In the genomic region with DNA sequence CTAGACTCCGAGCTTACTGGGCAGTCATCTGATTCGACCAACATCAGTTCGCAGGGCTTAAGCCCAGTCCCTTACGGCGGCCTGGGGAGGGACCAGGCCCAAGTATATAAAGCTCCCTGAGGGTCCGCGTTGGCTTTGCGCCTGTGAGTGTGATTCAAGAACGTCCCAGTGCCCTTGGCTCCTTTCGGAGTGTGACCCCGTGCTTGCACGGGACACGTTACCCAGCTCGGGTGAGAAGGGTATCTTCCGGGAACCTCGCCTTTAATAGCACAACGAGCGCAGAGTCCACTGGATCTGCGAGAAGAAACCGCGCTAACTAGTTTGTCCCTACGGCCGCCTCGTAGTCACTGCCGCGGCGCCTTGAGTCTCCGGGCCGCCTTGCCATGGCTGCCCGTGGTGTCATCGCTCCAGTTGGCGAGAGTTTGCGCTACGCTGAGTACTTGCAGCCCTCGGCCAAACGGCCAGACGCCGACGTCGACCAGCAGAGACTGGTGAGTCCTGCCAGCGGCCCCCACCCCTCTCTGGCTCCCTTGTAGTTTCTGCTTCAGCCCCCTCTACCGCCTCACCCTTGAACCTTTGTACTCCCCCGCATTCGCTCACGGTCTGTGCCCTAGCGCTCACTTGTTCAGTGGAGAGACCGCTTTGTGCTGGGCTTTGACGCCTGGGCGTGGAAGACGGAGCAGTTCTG, we compare ENCODE assay signal across 8 cellular contexts. TPM values are rescaled to one million over a fixed set of nuclear protein-coding genes. Genes with fewer than 3 reads are reported as not detected.
A peak's percentile ranks its signal among the peaks of the same experiment; 100 is the strongest.
DNase-seq lines count a peak whose midpoint lies in the region; ATAC-seq, FAIRE-seq and TF ChIP-seq lines count a peak whose summit lies in the region.

TSS of gene DNAJC15 (plus strand) at position 343 of the 688 bp plus-strand sequence. CDS start at position 384, 41 bp downstream.

- no peak for TF ChIP-seq CTCF in Panc1 (IDR thresholded peaks at IDR 0.05)

- H3K27me3 ChIP-seq in Panc1 (ENCODE audit: control insufficient read depth, insufficient read depth, low read length), result no peaks in the 10 kb centered on the region
- H3K27me3 ChIP-seq in neuronal stem cell (ENCODE audit: control insufficient read depth in 3 of 3, insufficient read depth in 3 of 3, low read depth in 1 of 3, low read length in 3 of 3), result no peaks in the 10 kb centered on the region

- TF ChIP-seq POLR2A in GM18951 (IDR thresholded peaks at IDR 0.05; ENCODE audit: extremely low read depth, insufficient read depth, insufficient read length), result peak; percentile 90

- no peak within 1 kb of the TSS for H2BK15ac ChIP-seq in neuronal stem cell (ENCODE audit: low read length)

- H3K4ac ChIP-seq in neuronal stem cell (ENCODE audit: low read length), result no peak within 1 kb of the TSS

- H3K18ac ChIP-seq in neuronal stem cell (ENCODE audit: low read length), result peak within 1 kb of the TSS; percentile 83

- H2BK120ac ChIP-seq in neuronal stem cell (ENCODE audit: low read depth, low read length), result peak within 1 kb of the TSS; percentile 67

- in situ Hi-C loops in GM18951 (cut with MboI; ENCODE audit: low sequenced_read_pairs, unreplicated experiment) (no loop called here), Panc1 (cut with HindIII; ENCODE audit: low pct_unique_long_range_greater_than_20kb, low sequenced_read_pairs) (no loop called here)

- intact Hi-C loops in Panc1 (cut with micrococcal nuclease; ENCODE audit: unreplicated experiment), result no loop called here

- H2AFZ ChIP-seq in neuronal stem cell (ENCODE audit: low read length), result peak within 1 kb of the TSS; percentile 5

- peak within 1 kb of the TSS; percentile 49 for H2BK12ac ChIP-seq in neuronal stem cell (ENCODE audit: low read length)

- no CpG with 5 or more reads among the region's 50 CpGs for WGBS in neuronal stem cell (ENCODE audit: extremely low coverage in 2 of 2, insufficient read length in 2 of 2, insufficient replicate concordance in 1 of 2), 2 donors

- peak within 1 kb of the TSS; percentile 66 for H2AK5ac ChIP-seq in neuronal stem cell (ENCODE audit: low read depth, low read length)

- no peak within 1 kb of the TSS for H2BK5ac ChIP-seq in neuronal stem cell (ENCODE audit: low read length)

- H3K27ac ChIP-seq in Panc1 (ENCODE audit: low read length) (peak within 1 kb of the TSS; percentile 96), neuronal stem cell (replicated peaks; ENCODE audit: low read length) (no peak within 1 kb of the TSS)

- ATAC-seq in HG03175 (IDR thresholded peaks at IDR 0.05; ENCODE audit: unreplicated experiment) (peak; percentile 88), Panc1 (peak; percentile 93)

- peak within 1 kb of the TSS; percentile 35 for H3K23ac ChIP-seq in neuronal stem cell (ENCODE audit: low read depth, low read length, poor library complexity)

- H3K9ac ChIP-seq in neuronal stem cell (ENCODE audit: low read depth, low read length, poor library complexity), result no peak within 1 kb of the TSS

- DNase-seq in 8988T, result peak; percentile 32
- peak; percentile 27 for DNase-seq in Panc1 (ENCODE audit: low read depth, low spot score)
- peak; percentile 71 for DNase-seq in activated gamma-delta T cell treated with anti-CD3 and anti-CD28 coated beads, Interleukin-2, amount 50 U/mL, for 16 hours (ENCODE audit: low read depth)
- DNase-seq in frontal cortex (ENCODE audit: low spot score in 2 of 2), result peak; percentile 39 to 66
- peak; percentile 33 for DNase-seq in neuronal stem cell (ENCODE audit: low spot score)
- DNase-seq in stromal cell of bone marrow (ENCODE audit: low read depth), result peak; percentile 67

- no peak within 1 kb of the TSS for H3K14ac ChIP-seq in neuronal stem cell (ENCODE audit: low read length)

- H3K79me1 ChIP-seq in neuronal stem cell (ENCODE audit: low read depth, low read length), result no peaks in the 10 kb centered on the region

- POLR2A ChIA-PET in Panc1 (lab: Charles Lee), result no interaction called here

- CTCF ChIA-PET in Panc1 (lab: Charles Lee), result interaction anchor here (0.7 kb wide), 1 partner anchor 757 kb away, joined by 3 read pairs; no protein-coding TSS in a partner anchor

- no peaks in the 10 kb centered on the region for H3K9me3 ChIP-seq in Panc1 (ENCODE audit: control insufficient read depth, insufficient read depth, low read depth, low read length)
- no peaks in the 10 kb centered on the region for H3K9me3 ChIP-seq in neuronal stem cell (replicated peaks in 1 of 2; ENCODE audit: control insufficient read depth in 2 of 2, insufficient read depth in 1 of 2, low read depth in 1 of 2, low read length in 2 of 2)

- H3K36me3 ChIP-seq in Panc1 (ENCODE audit: control insufficient read depth, insufficient read depth, low read length) (no peaks in the 10 kb centered on the region), neuronal stem cell (replicated peaks in 1 of 2; ENCODE audit: control insufficient read depth in 2 of 2, insufficient read depth in 2 of 2, low read length in 2 of 2) (no peaks in the 10 kb centered on the region)

- no TSS peak for BruUV-seq in Panc1 (replicated peaks; lab: Mats Ljungman, UMichigan)

- H4K8ac ChIP-seq in neuronal stem cell (ENCODE audit: low read depth, low read length), result no peak within 1 kb of the TSS

- no peak for FAIRE-seq in frontal cortex (lab: Jason Lieb, UNC)

- peak within 1 kb of the TSS; percentile 83 to 91 for H3K4me3 ChIP-seq in Panc1 (ENCODE audit: low read depth in 2 of 2, low read length in 2 of 2)
- peak within 1 kb of the TSS in 1 of 2 donors; percentile 74 for H3K4me3 ChIP-seq in neuronal stem cell (ENCODE audit: low read length in 2 of 2)

- H4K91ac ChIP-seq in neuronal stem cell (ENCODE audit: low read depth, low read length, poor library complexity), result no peak within 1 kb of the TSS

- H3K4me1 ChIP-seq in Panc1 (ENCODE audit: control insufficient read depth, insufficient read depth, low read length) (no peaks in the 10 kb centered on the region), neuronal stem cell (ENCODE audit: control insufficient read depth in 2 of 2, insufficient read depth in 1 of 2, low read depth in 1 of 2, low read length in 2 of 2) (peaks cover 0 to 5% of the 10 kb centered on the region in 2 donors)

- peak within 1 kb of the TSS; percentile 12 for H3K4me2 ChIP-seq in neuronal stem cell (ENCODE audit: insufficient read depth, low read length, poor library complexity, severe bottlenecking)

RNA-seq across cellular contexts. Expression of gene DNAJC15, which starts in this region (rescaled TPM):
- total RNA-seq in Panc1 (2021; ENCODE audit: unreplicated experiment) (20.3 TPM), frontal cortex (26.1 TPM)
- 23.9 TPM for polyA plus RNA-seq in Panc1 (2012; ENCODE audit: insufficient read length)
- polyA plus RNA-seq in neuronal stem cell (2013, experiment 1 of 2), result 2.3 TPM
- 2.9 TPM for polyA plus RNA-seq in neuronal stem cell (2013, experiment 2 of 2)
